15 cellular contexts compared by ENCODE assay signal in the genomic region with DNA sequence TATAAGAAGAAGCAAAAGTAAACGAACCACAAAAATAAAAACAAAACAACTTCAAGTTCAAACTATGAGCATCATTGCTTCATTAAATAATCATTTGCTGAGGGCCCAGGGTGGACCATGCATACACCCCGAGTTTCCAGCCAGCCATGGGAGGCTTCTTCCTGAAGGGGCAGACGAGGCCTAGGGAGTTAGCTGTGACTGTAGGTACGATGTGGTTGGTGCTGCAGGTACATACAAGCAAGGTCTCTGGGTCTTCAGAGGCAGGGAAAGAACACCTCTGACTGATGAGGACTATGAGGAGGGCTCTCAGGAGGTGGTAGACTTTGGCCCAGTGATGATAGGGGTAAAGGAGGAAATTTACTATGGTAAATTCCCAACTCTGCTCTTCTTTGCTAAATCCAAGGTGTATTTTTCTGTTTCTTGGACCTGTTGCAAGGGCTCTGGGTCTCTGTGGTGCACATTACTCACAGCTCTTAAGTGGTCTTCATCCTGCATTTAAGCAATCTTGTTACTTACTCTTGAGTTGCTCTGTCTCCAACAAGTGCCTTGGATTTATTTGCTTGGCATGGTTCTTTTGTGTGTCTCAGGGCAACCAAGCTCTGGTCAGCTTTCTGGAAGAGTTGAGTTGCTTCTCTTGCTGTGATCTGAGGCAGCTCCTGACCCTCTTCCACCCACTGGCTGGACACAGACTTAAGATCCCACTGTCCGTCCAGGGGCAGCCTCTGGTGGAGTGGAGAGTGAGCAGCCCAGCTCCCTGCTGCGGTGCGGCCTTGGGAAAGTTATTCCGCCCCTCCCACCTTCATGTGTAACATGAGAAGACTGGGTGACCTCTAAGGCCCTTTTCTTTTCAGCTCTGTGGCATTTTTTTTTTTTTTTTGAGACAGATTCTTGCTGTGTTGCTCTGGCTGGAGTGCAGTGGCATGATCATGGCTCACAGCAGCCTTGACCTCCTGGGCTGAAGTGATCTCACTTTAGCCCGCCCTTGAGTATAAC. TPM values are rescaled to one million over a fixed set of nuclear protein-coding genes. Genes with fewer than 3 reads are reported as not detected.
DNase-seq lines count a peak whose midpoint lies in the region; ATAC-seq, FAIRE-seq and TF ChIP-seq lines count a peak whose summit lies in the region.
"Had no signal": no experiment of that assay in that cellular context is flagged by ENCODE, and none has a peak within 500 bp of the region (broad histone marks: within the 10 kb centered on the region; RNA-seq: fewer than 3 reads in every experiment).

No MANE protein-coding gene starts in this region.

- FAIRE-seq in kidney (lab: Jason Lieb, UNC) = no peak

- DNase-seq in HS-27A (ENCODE audit: low read depth) (peak; percentile 60), astrocyte of the spinal cord (ENCODE audit: low read depth, low spot score) (peak; percentile 79), kidney (no peak), smooth muscle cell of the brain vasculature (ENCODE audit: low read depth, low spot score) (peak; percentile 51), midbrain (lab: John Stamatoyannopoulos, UW) (no peak), dermis blood vessel endothelial cell (no peak)
- DNase-seq in stimulated activated CD4-positive, alpha-beta T cell treated with anti-CD3 and anti-CD28 coated beads, Interleukin-4, amount 100 ng/mL, for 24 hours = no peak
- DNase-seq: activated CD4-positive, alpha-beta T cell treated with anti-CD3 and anti-CD28 coated beads for 48 hours; CD4-positive, CD25-positive, alpha-beta regulatory T cell; erythroblast; OCI-M1; SW 1271 had no signal

- H3K27ac ChIP-seq in kidney (ENCODE audit: low read depth in 2 of 2, low read length in 2 of 2) = peak overlapping the region; percentile 63 to 69
- H3K27ac ChIP-seq: skin epidermis, thoracic aorta had no signal

- H3K9ac ChIP-seq in kidney (ENCODE audit: low read length in 2 of 2) = no peak overlapping the region

- peaks cover 2 to 4% of the 10 kb centered on the region in 2 donors for H3K36me3 ChIP-seq in kidney (ENCODE audit: control insufficient read depth in 1 of 2, insufficient read depth in 2 of 2, low read length in 2 of 2)
- H3K36me3 ChIP-seq: thoracic aorta had no signal

- no peak for ATAC-seq in HG02885 (IDR thresholded peaks at IDR 0.05; ENCODE audit: poor library complexity, unreplicated experiment)

- H3K9me3 ChIP-seq in kidney (ENCODE audit: control insufficient read depth in 1 of 2, low read length in 2 of 2) = no peaks in the 10 kb centered on the region
- H3K9me3 ChIP-seq: thoracic aorta had no signal

- intact Hi-C loops in kidney (cut with DNase I) = no loop called here

- in situ Hi-C loops in astrocyte of the spinal cord (cut with HindIII; ENCODE audit: low sequenced_read_pairs) = no loop called here

- H3K4me3 ChIP-seq in astrocyte of the spinal cord (ENCODE audit: low read depth, low read length) (no peak overlapping the region), kidney (ENCODE audit: low read length in 2 of 2) (no peak overlapping the region)
- H3K4me3 ChIP-seq: skin epidermis, thoracic aorta had no signal

- peaks cover 9 to 10% of the 10 kb centered on the region in 2 donors for H3K4me1 ChIP-seq in kidney (ENCODE audit: control insufficient read depth in 1 of 2, insufficient read depth in 1 of 2, low read depth in 1 of 2, low read length in 2 of 2)

- TF ChIP-seq CTCF in astrocyte of the spinal cord (IDR thresholded peaks at IDR 0.05; ENCODE audit: low read depth, low read length) (no peak), kidney (IDR thresholded peaks at IDR 0.05; ENCODE audit: borderline replicate concordance, extremely low read depth, insufficient read depth) (no peak)

RNA-seq across cellular contexts. Expression of gene KIF23, which starts 56.1 kb away (rescaled TPM):
- total RNA-seq in kidney (2.5 TPM), dermis blood vessel endothelial cell (13.8 and 55.1 TPM in 2 replicates)
- 3.6 TPM for polyA plus RNA-seq in kidney (ENCODE audit: insufficient read depth, low read depth, low replicate concordance)

RNA-seq across cellular contexts. Expression of gene PAQR5, which starts 59.4 kb away (rescaled TPM):
- 51.3 TPM for total RNA-seq in kidney
- 32.7 TPM for polyA plus RNA-seq in kidney (ENCODE audit: insufficient read depth, low read depth, low replicate concordance)
- under 0.01 TPM in 1 of 2 replicates, not detected in the other for total RNA-seq in dermis blood vessel endothelial cell
- total RNA-seq: CD4-positive, CD25-positive, alpha-beta regulatory T cell had no signal
- polyA plus RNA-seq: CD4-positive, CD25-positive, alpha-beta regulatory T cell had no signal

Comparison
In these comparisons a context has a peak if more than half of its experiments do, and no peak if none do; other contexts are left out.
1. DNase-seq: peak in HS-27A (single experiment), astrocyte of the spinal cord (single experiment) and smooth muscle cell of the brain vasculature (single experiment); none in kidney (single experiment), stimulated activated CD4-positive, alpha-beta T cell treated with anti-CD3 and anti-CD28 coated beads, Interleukin-4, amount 100 ng/mL, for 24 hours (single experiment), midbrain (single experiment) and dermis blood vessel endothelial cell (single experiment).
2. RNA of gene PAQR5, which starts 59.4 kb away (total RNA-seq): 51.3 TPM in kidney (single experiment); under 0.01 TPM in dermis blood vessel endothelial cell; every median in the first group is over 10 times any median in the second.